8 cellular contexts compared by ENCODE assay signal in genomic region chr6:15491255-15491985, GRCh38.
A peak's percentile ranks its signal among the peaks of the same experiment; 100 is the strongest.
DNase-seq lines count a peak whose midpoint lies in the region; ATAC-seq and TF ChIP-seq lines count a peak whose summit lies in the region.

No MANE protein-coding gene starts in this region.

- peak overlapping the region; percentile 11 for H3K27ac ChIP-seq in suprapubic skin

- no peaks in the 10 kb centered on the region for H3K27me3 ChIP-seq in suprapubic skin

- DNase-seq in COR-L47 (lab: John Stamatoyannopoulos, UW) (peak; percentile 43), RPMI8226 (peak; percentile 73), fibroblast of the conjunctiva (ENCODE audit: low read depth) (peak; percentile 62), occipital lobe (lab: John Stamatoyannopoulos, UW) (peak; percentile 78), suprapubic skin (ENCODE audit: low spot score in 2 of 2) (peak in 1 of 2 donors; percentile 85)
- DNase-seq in activated effector memory CD4-positive, alpha-beta T cell treated with Interleukin-2 at 50 U/mL for 16 hours, result peak; percentile 41

- peak; percentile 61 for ATAC-seq in HG03354 (IDR thresholded peaks at IDR 0.05; ENCODE audit: poor library complexity, severe bottlenecking, unreplicated experiment)
- no peak for ATAC-seq in GM21723 (IDR thresholded peaks at IDR 0.05; ENCODE audit: unreplicated experiment)

- WGBS in suprapubic skin, result 17% methylated on average over 9 of the region's 9 CpGs

- no peaks in the 10 kb centered on the region for H3K9me3 ChIP-seq in suprapubic skin

- TF ChIP-seq POLR2A in suprapubic skin (IDR thresholded peaks at IDR 0.05), result no peak

- TF ChIP-seq CTCF in suprapubic skin (IDR thresholded peaks at IDR 0.05), result peak; percentile 86 to 92

- TF ChIP-seq EP300 in suprapubic skin (IDR thresholded peaks at IDR 0.05), result no peak

- H3K4me3 ChIP-seq in suprapubic skin, result no peak overlapping the region

- peaks cover 36% of the 10 kb centered on the region for H3K4me1 ChIP-seq in suprapubic skin

- H3K36me3 ChIP-seq in suprapubic skin, result peaks cover 25% of the 10 kb centered on the region
